8 cellular contexts compared by ENCODE assay signal in genomic region chr4:142360657-142361056, GRCh38.
"Had no signal": no experiment of that assay in that cellular context is flagged by ENCODE, and none has a peak within 500 bp of the region (broad histone marks: within the 10 kb centered on the region; RNA-seq: fewer than 3 reads in every experiment).

No MANE protein-coding gene starts in this region.

- H3K27me3 Mint-ChIP-seq: activated CD8-positive, alpha-beta memory T cell treated with anti-CD3 and anti-CD28 coated beads, Interleukin-2, amount 10 ng/mL, durations not matched to agents 7 days and 5 days; type B pancreatic cell had no signal

- H3K9me3 Mint-ChIP-seq: endodermal cell, type B pancreatic cell had no signal

- H3K27ac Mint-ChIP-seq: activated CD8-positive, alpha-beta memory T cell treated with anti-CD3 and anti-CD28 coated beads, Interleukin-2, amount 10 ng/mL, durations not matched to agents 7 days and 5 days; endodermal cell; memory B cell; type B pancreatic cell; WTC11 had no signal

- ATAC-seq: activated CD8-positive, alpha-beta memory T cell treated with anti-CD3 and anti-CD28 coated beads, Interleukin-2, amount 10 ng/mL, durations not matched to agents 7 days and 5 days; WTC11 had no signal

- H3K4me1 Mint-ChIP-seq: memory B cell had no signal

- DNase-seq: activated CD8-positive, alpha-beta memory T cell treated with anti-CD3 and anti-CD28 coated beads, Interleukin-2, amount 10 ng/mL, durations not matched to agents 7 days and 5 days; amniotic stem cell; endodermal cell; foreskin fibroblast; testis had no signal

- H3K36me3 Mint-ChIP-seq: memory B cell, type B pancreatic cell, WTC11 had no signal

- H3K4me3 Mint-ChIP-seq: activated CD8-positive, alpha-beta memory T cell treated with anti-CD3 and anti-CD28 coated beads, Interleukin-2, amount 10 ng/mL, durations not matched to agents 7 days and 5 days; endodermal cell; memory B cell; type B pancreatic cell; WTC11 had no signal
